In genomic region chr2:199646439-199646838, GRCh38 we compare ENCODE assay signal across 13 cellular contexts.
DNase-seq lines count a peak whose midpoint lies in the region; ATAC-seq and TF ChIP-seq lines count a peak whose summit lies in the region.
"Had no signal": no experiment of that assay in that cellular context is flagged by ENCODE, and none has a peak within 500 bp of the region (broad histone marks: within the 10 kb centered on the region; RNA-seq: fewer than 3 reads in every experiment).

No MANE protein-coding gene starts in this region.

- CTCF ChIA-PET in GM10248 (lab: Yijun Ruan, JAX): no interaction called here

- ATAC-seq in GM19372 (IDR thresholded peaks at IDR 0.05; ENCODE audit: low read depth, unreplicated experiment) (peak; percentile 94), HG02623 (IDR thresholded peaks at IDR 0.05; ENCODE audit: unreplicated experiment) (peak; percentile 85), HG03196 (IDR thresholded peaks at IDR 0.05; ENCODE audit: unreplicated experiment) (peak; percentile 55)

- H3K27me3 ChIP-seq in colonic mucosa: no peaks in the 10 kb centered on the region
- H3K27me3 ChIP-seq: ovary had no signal

- H3K9me3 ChIP-seq in colonic mucosa: no peaks in the 10 kb centered on the region
- H3K9me3 ChIP-seq: ovary had no signal

- H3K4me3 ChIP-seq in colonic mucosa: no peak overlapping the region
- H3K4me3 ChIP-seq: lung, ovary had no signal

- H3K9ac ChIP-seq in colonic mucosa (ENCODE audit: low read depth in 2 of 2, low read length in 2 of 2): no peak overlapping the region

- DNase-seq in GM10248 (ENCODE audit: extremely low spot score) (peak; percentile 21), NCI-H446 treated with DMSO at 0.1 percent for 48 hours (lab: John Stamatoyannopoulos, UW) (no peak), colonic mucosa (no peak), NOMO-1 (lab: John Stamatoyannopoulos, UW; ENCODE audit: unreplicated experiment in 2 of 2) (no peak)
- DNase-seq in activated naive CD4-positive, alpha-beta T cell treated with anti-CD3 and anti-CD28 coated beads, Interleukin-2, amount 50 U/mL, for 16 hours: no peak
- DNase-seq: DMS153, hypothalamus, OCI-M1, ovary had no signal

- POLR2A ChIA-PET in GM10248 (lab: Yijun Ruan, JAX): no interaction called here

- intact Hi-C loops in colonic mucosa (cut with DNase I): no loop called here

- no peak overlapping the region for H3K27ac ChIP-seq in colonic mucosa
- H3K27ac ChIP-seq: ovary had no signal

- no peaks in the 10 kb centered on the region for H3K36me3 ChIP-seq in colonic mucosa
- H3K36me3 ChIP-seq: ovary had no signal

- H3K4me1 ChIP-seq in colonic mucosa: no peaks in the 10 kb centered on the region

- TF ChIP-seq CTCF in GM10248 (IDR thresholded peaks at IDR 0.05; ENCODE audit: control extremely low read depth, extremely low read depth, low read depth, missing control alignments) (no peak), colonic mucosa (IDR thresholded peaks at IDR 0.05) (no peak)
